ENCODE assay signal across 15 cellular contexts in genomic region chr12:3683670-3684069, GRCh38.
A peak's percentile ranks its signal among the peaks of the same experiment; 100 is the strongest.
DNase-seq lines count a peak whose midpoint lies in the region; ATAC-seq, FAIRE-seq and TF ChIP-seq lines count a peak whose summit lies in the region.
"Had no signal": no experiment of that assay in that cellular context is flagged by ENCODE, and none has a peak within 500 bp of the region (broad histone marks: within the 10 kb centered on the region; RNA-seq: fewer than 3 reads in every experiment).

No MANE protein-coding gene starts in this region.

- H3K4me1 ChIP-seq in GM23248 (ENCODE audit: insufficient read depth), result no peaks in the 10 kb centered on the region
- H3K4me1 ChIP-seq in naive thymus-derived CD4-positive, alpha-beta T cell (ENCODE audit: control insufficient read depth in 2 of 2, insufficient read depth in 2 of 2, low read length in 2 of 2), result no peaks in the 10 kb centered on the region
- H3K4me1 ChIP-seq: BLaER1 treated with 17β-estradiol and CSF1 and Interleukin-3, amounts not matched to agents 10 nM and 100 nM; esophagus squamous epithelium; vagina had no signal

- H3K27ac ChIP-seq in GM23248, result no peak overlapping the region
- no peak overlapping the region for H3K27ac ChIP-seq in naive thymus-derived CD4-positive, alpha-beta T cell (ENCODE audit: low read depth, low read length)
- H3K27ac ChIP-seq: esophagus squamous epithelium, vagina had no signal

- ATAC-seq in HG03520 (IDR thresholded peaks at IDR 0.05; ENCODE audit: unreplicated experiment), result no peak
- ATAC-seq in naive thymus-derived CD4-positive, alpha-beta T cell, result no peak

- CTCF ChIA-PET in naive thymus-derived CD4-positive, alpha-beta T cell (lab: Charles Lee), result no interaction called here

- no peaks in the 10 kb centered on the region for H4K20me1 ChIP-seq in GM23248 (ENCODE audit: insufficient read depth)

- H3K79me2 ChIP-seq in GM23248 (ENCODE audit: insufficient read depth), result no peaks in the 10 kb centered on the region

- H3K4me1 Mint-ChIP-seq in naive thymus-derived CD4-positive, alpha-beta T cell, result peaks cover 0 to 14% (median 0%) of the 10 kb centered on the region in 7 donors

- in situ Hi-C loops in GM23248 (cut with MboI), result no loop called here

- peak overlapping the region in 2 of 9 donors; percentile 36 to 52 for H3K27ac Mint-ChIP-seq in naive thymus-derived CD4-positive, alpha-beta T cell
- H3K27ac Mint-ChIP-seq: activated naive CD4-positive, alpha-beta T cell treated with anti-CD3 and anti-CD28 coated beads for 36 hours; progenitor cell of endocrine pancreas had no signal

- H3K36me3 Mint-ChIP-seq in naive thymus-derived CD4-positive, alpha-beta T cell, result peaks cover 14 to 56% (median 20%) of the 10 kb centered on the region in 5 donors

- no peaks in the 10 kb centered on the region for H3K9me3 ChIP-seq in GM23248 (ENCODE audit: low read depth)
- H3K9me3 ChIP-seq in naive thymus-derived CD4-positive, alpha-beta T cell (ENCODE audit: control insufficient read depth in 2 of 3, low read length in 3 of 3), result no peaks in the 10 kb centered on the region
- H3K9me3 ChIP-seq: esophagus squamous epithelium, vagina had no signal

- no peaks in the 10 kb centered on the region for H3K27me3 Mint-ChIP-seq in naive thymus-derived CD4-positive, alpha-beta T cell

- H3K27me3 ChIP-seq in GM23248 (replicated peaks; ENCODE audit: insufficient read depth) (no peaks in the 10 kb centered on the region), bronchial epithelial cell (ENCODE audit: control insufficient read depth, insufficient read depth, low read length) (no peaks in the 10 kb centered on the region)
- H3K27me3 ChIP-seq in naive thymus-derived CD4-positive, alpha-beta T cell (ENCODE audit: control insufficient read depth in 2 of 2, insufficient read depth in 2 of 2, low read length in 2 of 2), result no peaks in the 10 kb centered on the region
- H3K27me3 ChIP-seq: BLaER1 treated with 17β-estradiol and CSF1 and Interleukin-3, amounts not matched to agents 10 nM and 100 nM; esophagus squamous epithelium; vagina had no signal

- no peak overlapping the region for H2AFZ ChIP-seq in GM23248

- H3K9me3 Mint-ChIP-seq in naive thymus-derived CD4-positive, alpha-beta T cell, result no peaks in the 10 kb centered on the region
- H3K9me3 Mint-ChIP-seq: activated naive CD4-positive, alpha-beta T cell treated with anti-CD3 and anti-CD28 coated beads for 36 hours had no signal

- no peak overlapping the region for H3K4me2 ChIP-seq in GM23248 (ENCODE audit: unreplicated experiment)
- H3K4me2 ChIP-seq: BLaER1 treated with 17β-estradiol and CSF1 and Interleukin-3, amounts not matched to agents 10 nM and 100 nM had no signal

- H3K9me2 ChIP-seq in GM23248 (ENCODE audit: insufficient read depth), result no peaks in the 10 kb centered on the region

- intact Hi-C loops in naive thymus-derived CD4-positive, alpha-beta T cell (cut with micrococcal nuclease), result no loop called here

- DNase-seq in AG10803 (ENCODE audit: low read depth), result peak; percentile 21
- peak; percentile 64 for DNase-seq in GM23248
- DNase-seq in bronchial epithelial cell (ENCODE audit: low read depth), result peak; percentile 41
- peak; percentile 14 for DNase-seq in hepatic stellate cell (ENCODE audit: low spot score)
- DNase-seq in stimulated activated CD4-positive, alpha-beta T cell treated with anti-CD3 and anti-CD28 coated beads, Interleukin-1b, Interleukin-23, amount 100 ng/mL, for 48 hours, result no peak
- DNase-seq in T1000 (lab: John Stamatoyannopoulos, UW), result no peak
- DNase-seq in naive thymus-derived CD4-positive, alpha-beta T cell, result no peak
- DNase-seq: activated naive CD4-positive, alpha-beta T cell treated with anti-CD3 and anti-CD28 coated beads for 36 hours; esophagus squamous epithelium; Kasumi-1; NCI-H2029 treated with DMSO at 0.1 percent for 48 hours had no signal

- H3K36me3 ChIP-seq in GM23248 (ENCODE audit: low read depth), result no peaks in the 10 kb centered on the region
- no peaks in the 10 kb centered on the region for H3K36me3 ChIP-seq in bronchial epithelial cell (ENCODE audit: control insufficient read depth, insufficient read depth, low read length)
- peaks cover 0 to 39% (median 0%) of the 10 kb centered on the region in 3 experiments for H3K36me3 ChIP-seq in naive thymus-derived CD4-positive, alpha-beta T cell (ENCODE audit: control insufficient read depth in 2 of 3, insufficient read depth in 3 of 3, low read length in 3 of 3)
- H3K36me3 ChIP-seq: esophagus squamous epithelium, vagina had no signal

- TF ChIP-seq CTCF in AG10803 (conservative IDR thresholded peaks at IDR 0.05; ENCODE audit: low read length) (no peak), bronchial epithelial cell (IDR thresholded peaks at IDR 0.05; ENCODE audit: insufficient read depth, low read length, severe bottlenecking) (no peak)

- peak; percentile 13 for FAIRE-seq in bronchial epithelial cell (lab: Jason Lieb, UNC)

- no peak overlapping the region for H3K4me3 Mint-ChIP-seq in naive thymus-derived CD4-positive, alpha-beta T cell
- H3K4me3 Mint-ChIP-seq: activated naive CD4-positive, alpha-beta T cell treated with anti-CD3 and anti-CD28 coated beads for 36 hours had no signal

- 67 to 72% methylated on average over 4 of the region's 4 CpGs for WGBS in GM23248 (ENCODE audit: low coverage in 1 of 2, low lambda C conversion rate in 2 of 2, missing lambda C conversion rate in 2 of 2), 2 experiments

- H3K4me3 ChIP-seq in AG10803 (ENCODE audit: low read length), result no peak overlapping the region
- no peak overlapping the region for H3K4me3 ChIP-seq in GM23248
- no peak overlapping the region for H3K4me3 ChIP-seq in bronchial epithelial cell (ENCODE audit: low read depth, low read length)
- H3K4me3 ChIP-seq in naive thymus-derived CD4-positive, alpha-beta T cell (ENCODE audit: low read length), result no peak overlapping the region
- H3K4me3 ChIP-seq: BLaER1 treated with 17β-estradiol and CSF1 and Interleukin-3, amounts not matched to agents 10 nM and 100 nM; esophagus squamous epithelium; vagina had no signal

- H3F3A ChIP-seq in GM23248 (ENCODE audit: insufficient read depth), result no peaks in the 10 kb centered on the region

- POLR2A ChIA-PET in naive thymus-derived CD4-positive, alpha-beta T cell (lab: Charles Lee), result no interaction called here

- no peak overlapping the region for H3K9ac ChIP-seq in GM23248
- H3K9ac ChIP-seq: BLaER1 treated with 17β-estradiol and CSF1 and Interleukin-3, amounts not matched to agents 10 nM and 100 nM had no signal

Comparison
In these comparisons a context has a peak if more than half of its experiments do, and no peak if none do; other contexts are left out.
1. DNase-seq: peak in AG10803 (single experiment), GM23248 (single experiment), bronchial epithelial cell (single experiment) and hepatic stellate cell (single experiment); none in stimulated activated CD4-positive, alpha-beta T cell treated with anti-CD3 and anti-CD28 coated beads, Interleukin-1b, Interleukin-23, amount 100 ng/mL, for 48 hours (single experiment), T1000 (single experiment) and naive thymus-derived CD4-positive, alpha-beta T cell (0 of 9).